8 cellular contexts compared by ENCODE assay signal in the genomic region with DNA sequence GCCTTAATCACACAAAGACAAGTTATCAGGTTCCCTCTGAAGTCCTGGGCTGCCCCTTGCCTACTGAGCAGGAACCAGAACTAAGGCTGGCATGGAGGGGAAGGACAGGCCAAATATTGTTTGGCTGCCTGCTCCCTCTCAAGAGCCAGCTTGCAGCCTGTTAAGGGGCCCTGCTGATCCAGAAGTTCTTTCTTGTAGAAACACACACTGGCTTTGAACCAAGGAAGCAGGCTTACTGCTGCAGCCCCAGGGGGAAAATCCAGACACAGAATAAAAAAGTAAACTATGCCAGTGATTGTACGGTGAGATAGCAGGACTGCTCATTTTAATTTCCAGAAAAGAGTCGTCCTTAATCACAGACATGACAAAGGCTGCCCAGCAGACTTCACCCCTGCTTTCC.
A peak's percentile ranks its signal among the peaks of the same experiment; 100 is the strongest.
DNase-seq lines count a peak whose midpoint lies in the region; ATAC-seq and TF ChIP-seq lines count a peak whose summit lies in the region.
"Not testable (repeated sequence)": the region's sequence is repeated elsewhere in the genome, so short reads cannot be mapped to it uniquely, and the experiment has no call there.

No MANE protein-coding gene starts in this region.

- DNase-seq in HFFc6, result peak; percentile 16
- not testable (repeated sequence) for DNase-seq in Panc1 (ENCODE audit: low read depth, low spot score); heart left ventricle; left ventricle myocardium superior; mesothelial cell of epicardium (ENCODE audit: low spot score in 2 of 2, unreplicated experiment in 2 of 2); upper lobe of right lung
- DNase-seq in prostate gland (ENCODE audit: low spot score), result peak; percentile 54

- BruUV-seq in Panc1 (replicated peaks; lab: Mats Ljungman, UMichigan), result not testable (repeated sequence)

- TF ChIP-seq CTCF in HFFc6 (IDR thresholded peaks at IDR 0.05); Panc1 (IDR thresholded peaks at IDR 0.05); heart left ventricle (IDR thresholded peaks at IDR 0.05); mesothelial cell of epicardium (IDR thresholded peaks at IDR 0.05; ENCODE audit: unreplicated experiment); prostate gland (IDR thresholded peaks at IDR 0.05); upper lobe of right lung (IDR thresholded peaks at IDR 0.05): not testable (repeated sequence)

- ATAC-seq in Panc1, result peak; percentile 67
- peak; percentile 36 for ATAC-seq in esophagus mucosa
- ATAC-seq in heart left ventricle, result peak; percentile 42 to 83 (median 59)
- ATAC-seq in left ventricle myocardium superior, result peak; percentile 92
- peak; percentile 22 for ATAC-seq in upper lobe of right lung

- peak overlapping the region; percentile 17; the same call in 1 of the 2 replicates for H3K27ac ChIP-seq in Panc1 (ENCODE audit: low read length)
- H3K27ac ChIP-seq in heart left ventricle, prostate gland, upper lobe of right lung: not testable (repeated sequence)

- H3K4me3 Mint-ChIP-seq in HFFc6, mesothelial cell of epicardium: not testable (repeated sequence)

- CTCF ChIA-PET in Panc1 (lab: Charles Lee), result not testable (repeated sequence)

- H3K4me1 Mint-ChIP-seq in HFFc6 (ENCODE audit: low read depth), result not testable (repeated sequence)
- H3K4me1 Mint-ChIP-seq in mesothelial cell of epicardium, result peaks cover 12% of the 10 kb centered on the region

- not testable (repeated sequence) for H3K36me3 ChIP-seq in Panc1 (ENCODE audit: control insufficient read depth, insufficient read depth, low read length); heart left ventricle; prostate gland; upper lobe of right lung

- not testable (repeated sequence) for H3K27ac Mint-ChIP-seq in HFFc6
- H3K27ac Mint-ChIP-seq in mesothelial cell of epicardium, result peak overlapping the region; percentile 53

- H3K9me3 Mint-ChIP-seq in HFFc6, mesothelial cell of epicardium: not testable (repeated sequence)

- in situ Hi-C loops in Panc1 (cut with HindIII; ENCODE audit: low pct_unique_long_range_greater_than_20kb, low sequenced_read_pairs), result not testable (repeated sequence)

- TF ChIP-seq POLR2A in heart left ventricle (IDR thresholded peaks at IDR 0.05); prostate gland (IDR thresholded peaks at IDR 0.05): not testable (repeated sequence)

- H3K4me3 ChIP-seq in Panc1 (ENCODE audit: low read depth in 2 of 2, low read length in 2 of 2); heart left ventricle; prostate gland; upper lobe of right lung: not testable (repeated sequence)

- WGBS in heart left ventricle, 4 donors, result 0 to 18% methylated on average over 1 of the region's 2 CpGs; no CpG with 5 or more reads in 2 of the 4 donors
- WGBS in prostate gland, result 5% methylated on average over 2 of the region's 2 CpGs

- H3K9me3 ChIP-seq in Panc1 (ENCODE audit: control insufficient read depth, insufficient read depth, low read depth, low read length); heart left ventricle; prostate gland; upper lobe of right lung: not testable (repeated sequence)

- not testable (repeated sequence) for H3K27me3 Mint-ChIP-seq in HFFc6 (ENCODE audit: insufficient read depth); mesothelial cell of epicardium (ENCODE audit: low read depth)

- not testable (repeated sequence) for H3K4me1 ChIP-seq in Panc1 (ENCODE audit: control insufficient read depth, insufficient read depth, low read length); heart left ventricle; prostate gland (replicated peaks); upper lobe of right lung

- intact Hi-C loops in Panc1 (cut with micrococcal nuclease; ENCODE audit: unreplicated experiment); heart left ventricle (cut with DNase I); left ventricle myocardium superior (cut with micrococcal nuclease); prostate gland (cut with DNase I); upper lobe of right lung (cut with DNase I): not testable (repeated sequence)

- H3K36me3 Mint-ChIP-seq in HFFc6 (ENCODE audit: low read depth); mesothelial cell of epicardium: not testable (repeated sequence)

- POLR2A ChIA-PET in Panc1 (lab: Charles Lee), result not testable (repeated sequence)

- not testable (repeated sequence) for H3K27me3 ChIP-seq in Panc1 (ENCODE audit: control insufficient read depth, insufficient read depth, low read length); heart left ventricle; prostate gland (replicated peaks; ENCODE audit: insufficient read depth); upper lobe of right lung

Comparison
In these comparisons a context has a peak if more than half of its experiments do, and no peak if none do; other contexts are left out.
1. ATAC-seq: peak in every context shown above with its lines; median percentile 92 in left ventricle myocardium superior; 67 in Panc1; 59 in heart left ventricle; 36 in esophagus mucosa; 22 in upper lobe of right lung.